In genomic region chr1:205879974-205880373, GRCh38 we compare ENCODE assay signal across 30 cellular contexts. TPM values are rescaled to one million over a fixed set of nuclear protein-coding genes. Genes with fewer than 3 reads are reported as not detected.
"Had no signal": no experiment of that assay in that cellular context is flagged by ENCODE, and none has a peak within 500 bp of the region (broad histone marks: within the 10 kb centered on the region; RNA-seq: fewer than 3 reads in every experiment).

No MANE protein-coding gene starts in this region.

- H3K36me3 Mint-ChIP-seq: activated CD8-positive, alpha-beta memory T cell treated with anti-CD3 and anti-CD28 coated beads, Interleukin-2, amount 10 ng/mL, durations not matched to agents 7 days and 5 days had no signal

- H3K4me3 Mint-ChIP-seq: activated B cell treated with CpG ODN at 0.5 μM for 24 hours; activated CD4-positive, alpha-beta memory T cell treated with anti-CD3 and anti-CD28 coated beads for 36 hours; activated CD4-positive, alpha-beta T cell treated with anti-CD3 and anti-CD28 coated beads, Interleukin-2, amount 10 ng/mL, durations not matched to agents 24 days and 14 days; activated CD8-positive, alpha-beta memory T cell treated with anti-CD3 and anti-CD28 coated beads, Interleukin-2, amount 10 ng/mL, durations not matched to agents 7 days and 5 days; activated CD8-positive, alpha-beta T cell treated with anti-CD3 and anti-CD28 coated beads, Interleukin-2, amount 10 ng/mL, durations not matched to agents 7 days and 5 days; activated naive CD8-positive, alpha-beta T cell; activated T-helper 1 cell treated with anti-CD3 and anti-CD28 coated beads, Interleukin-12 subunit alpha, Interleukin-12 subunit beta, Interleukin-2, Interleukin-4 antibody, amounts not matched to agents 30 ng/mL and 10 ng/mL and 1 ng/mL, durations not matched to agents 14 hours and 24 hours and 36 hours; central memory CD8-positive, alpha-beta T cell; dendritic cell treated with granulocyte-macrophage colony-stimulating factor and Interleukin-4, amounts not matched to agents 40 ng/mL and 50 ng/mL, for 4 days had no signal

- H3K27ac Mint-ChIP-seq: activated B cell treated with CpG ODN at 0.5 μM for 24 hours; activated CD4-positive, alpha-beta memory T cell treated with anti-CD3 and anti-CD28 coated beads for 36 hours; activated CD4-positive, alpha-beta T cell treated with anti-CD3 and anti-CD28 coated beads, Interleukin-2, amount 10 ng/mL, durations not matched to agents 24 days and 14 days; activated CD8-positive, alpha-beta memory T cell treated with anti-CD3 and anti-CD28 coated beads, Interleukin-2, amount 10 ng/mL, durations not matched to agents 7 days and 5 days; activated CD8-positive, alpha-beta T cell treated with anti-CD3 and anti-CD28 coated beads, Interleukin-2, amount 10 ng/mL, durations not matched to agents 7 days and 5 days; activated naive CD8-positive, alpha-beta T cell; activated T-helper 1 cell treated with anti-CD3 and anti-CD28 coated beads, Interleukin-12 subunit alpha, Interleukin-12 subunit beta, Interleukin-2, Interleukin-4 antibody, amounts not matched to agents 30 ng/mL and 10 ng/mL and 1 ng/mL, durations not matched to agents 14 hours and 24 hours and 36 hours; activated T-helper 2 cell treated with anti-CD3 and anti-CD28 coated beads, Interferon-gamma antibody, Interleukin-2, Interleukin-4, amounts not matched to agents 10 μg/mL and 5 μg/mL and 100 μg/mL, durations not matched to agents 14 hours and 24 hours and 36 hours; dendritic cell treated with granulocyte-macrophage colony-stimulating factor and Interleukin-4, amounts not matched to agents 40 ng/mL and 50 ng/mL, for 4 days had no signal

- DNase-seq: activated B cell treated with CpG ODN at 0.5 μM for 24 hours; activated CD4-positive, alpha-beta memory T cell treated with anti-CD3 and anti-CD28 coated beads for 36 hours; activated CD4-positive, alpha-beta T cell treated with anti-CD3 and anti-CD28 coated beads, Interleukin-2, amount 10 ng/mL, durations not matched to agents 24 days and 14 days; activated CD8-positive, alpha-beta memory T cell treated with anti-CD3 and anti-CD28 coated beads, Interleukin-2, amount 10 ng/mL, durations not matched to agents 7 days and 5 days; activated CD8-positive, alpha-beta memory T cell treated with anti-CD3 and anti-CD28 coated beads, Interleukin-2, amount 50 U/mL, for 4 hours; activated CD8-positive, alpha-beta T cell treated with anti-CD3 and anti-CD28 coated beads, Interleukin-2, amount 10 ng/mL, durations not matched to agents 7 days and 5 days; activated effector memory CD4-positive, alpha-beta T cell treated with anti-CD3 and anti-CD28 coated beads, Interleukin-2, amount 50 U/mL, for 16 hours; activated naive CD4-positive, alpha-beta T cell treated with anti-CD3 and anti-CD28 coated beads, Interleukin-2, amount 50 U/mL, for 16 hours; activated naive CD4-positive, alpha-beta T cell treated with Interleukin-2 at 50 U/mL for 16 hours; activated T-cell treated with anti-CD3 and anti-CD28 coated beads, Interleukin-2, amount 50 U/mL, for 1 hour; activated T-cell treated with anti-CD3 and anti-CD28 coated beads, Interleukin-2, amount 50 U/mL, for 48 hours; amniotic stem cell; anterior cingulate cortex; brain microvascular endothelial cell; dorsolateral prefrontal cortex; effector memory CD4-positive, alpha-beta T cell; erythroblast; foreskin keratinocyte; gastrocnemius medialis; glutamatergic neuron; heart left ventricle; T-helper 2 cell had no signal

- H3K27me3 Mint-ChIP-seq: activated B cell treated with CpG ODN at 0.5 μM for 24 hours had no signal

- ATAC-seq: activated CD4-positive, CD25-positive, alpha-beta regulatory T cell treated with anti-CD3 and anti-CD28 coated beads, Interleukin-2, amount 50 U/mL, for 24 hours; activated CD8-positive, alpha-beta memory T cell treated with anti-CD3 and anti-CD28 coated beads, Interleukin-2, amount 10 ng/mL, durations not matched to agents 7 days and 5 days; activated CD8-positive, alpha-beta T cell treated with anti-CD3 and anti-CD28 coated beads, Interleukin-2, amount 10 ng/mL, durations not matched to agents 7 days and 5 days; foreskin keratinocyte; gastrocnemius medialis had no signal

- H3K4me1 Mint-ChIP-seq: activated B cell treated with CpG ODN at 0.5 μM for 24 hours; activated CD4-positive, alpha-beta T cell treated with anti-CD3 and anti-CD28 coated beads, Interleukin-2, amount 10 ng/mL, durations not matched to agents 24 days and 14 days; activated CD8-positive, alpha-beta memory T cell treated with anti-CD3 and anti-CD28 coated beads, Interleukin-2, amount 10 ng/mL, durations not matched to agents 7 days and 5 days had no signal

- FAIRE-seq: astrocyte, bronchial epithelial cell had no signal

RNA-seq across cellular contexts. Expression of gene PM20D1, which starts 30.0 kb away (rescaled TPM):
- total RNA-seq: astrocyte, bronchial epithelial cell, foreskin keratinocyte, gastrocnemius medialis had no signal
